Comparison of ENCODE assay signal across 17 cellular contexts in genomic region chr2:187272255-187272654, GRCh38.
DNase-seq lines count a peak whose midpoint lies in the region; ATAC-seq, FAIRE-seq and TF ChIP-seq lines count a peak whose summit lies in the region.
"Had no signal": no experiment of that assay in that cellular context is flagged by ENCODE, and none has a peak within 500 bp of the region (broad histone marks: within the 10 kb centered on the region; RNA-seq: fewer than 3 reads in every experiment).

No MANE protein-coding gene starts in this region.

- CTCF ChIA-PET in HEK293T (lab: Yijun Ruan, JAX), result no interaction called here

- no peaks in the 10 kb centered on the region for H3K36me3 ChIP-seq in tibial artery

- no peaks in the 10 kb centered on the region for H3K9me3 ChIP-seq in tibial artery

- no peaks in the 10 kb centered on the region for H3K4me1 ChIP-seq in tibial artery

- H3K27ac ChIP-seq in tibial artery, result no peak overlapping the region

- no peak overlapping the region for H3K4me3 ChIP-seq in tibial artery

- intact Hi-C loops in tibial artery (cut with DNase I; ENCODE audit: low total_unique reads), result no loop called here

- TF ChIP-seq CTCF in tibial artery (IDR thresholded peaks at IDR 0.05), result no peak

- no peaks in the 10 kb centered on the region for H3K27me3 ChIP-seq in tibial artery

- peak; percentile 23 for FAIRE-seq in G401.6 (lab: Jason Lieb, UNC)
- peak; percentile 24 for FAIRE-seq in colon (lab: Jason Lieb, UNC)
- FAIRE-seq: GM18507 had no signal

- ATAC-seq in HG02885 (IDR thresholded peaks at IDR 0.05; ENCODE audit: poor library complexity, unreplicated experiment) (peak; percentile 50), HG03139 (IDR thresholded peaks at IDR 0.05; ENCODE audit: unreplicated experiment) (no peak)

- POLR2A ChIA-PET in HEK293T (lab: Yijun Ruan, JAX), result no interaction called here

- no peak for DNase-seq in NCI-H446 (lab: John Stamatoyannopoulos, UW)
- no peak for DNase-seq in HEK293T (ENCODE audit: extremely low spot score)
- no peak for DNase-seq in tibial artery
- DNase-seq: 8988T; C1 segment of cervical spinal cord; Calu3; CD4-positive, alpha-beta memory T cell; COR-L47; DMS79 treated with DMSO at 0.1 percent for 48 hours; GOT3; H7; HFFc6 had no signal

TF ChIP-seq in HEK293T, 16 proteins besides CTCF, POLR2A, EP300 and RAD21:
- no peak for TF ChIP-seq TARDBP (IDR thresholded peaks at IDR 0.05)
- no peak for TF ChIP-seq FOXM1 (IDR thresholded peaks at IDR 0.05; ENCODE audit: borderline replicate concordance)
- no peak for TF ChIP-seq FOXK2 (IDR thresholded peaks at IDR 0.05)
- no peak for TF ChIP-seq CTBP1 (IDR thresholded peaks at IDR 0.05; ENCODE audit: borderline replicate concordance)
- no peak for TF ChIP-seq NFRKB (IDR thresholded peaks at IDR 0.05)
- no peak for TF ChIP-seq HDGF (IDR thresholded peaks at IDR 0.05; ENCODE audit: borderline replicate concordance)
- no peak for TF ChIP-seq SUZ12 (IDR thresholded peaks at IDR 0.05)
- no peak for TF ChIP-seq ELF4 (IDR thresholded peaks at IDR 0.05)
- TF ChIP-seq PKNOX1 (IDR thresholded peaks at IDR 0.05), result no peak
- TF ChIP-seq BHLHE40 (IDR thresholded peaks at IDR 0.05; ENCODE audit: borderline replicate concordance), result no peak
- TF ChIP-seq ZNF384 (IDR thresholded peaks at IDR 0.05), result no peak
- no peak for TF ChIP-seq FOXA1 (IDR thresholded peaks at IDR 0.05)
